ENCODE assay signal across 13 cellular contexts in the genomic region with DNA sequence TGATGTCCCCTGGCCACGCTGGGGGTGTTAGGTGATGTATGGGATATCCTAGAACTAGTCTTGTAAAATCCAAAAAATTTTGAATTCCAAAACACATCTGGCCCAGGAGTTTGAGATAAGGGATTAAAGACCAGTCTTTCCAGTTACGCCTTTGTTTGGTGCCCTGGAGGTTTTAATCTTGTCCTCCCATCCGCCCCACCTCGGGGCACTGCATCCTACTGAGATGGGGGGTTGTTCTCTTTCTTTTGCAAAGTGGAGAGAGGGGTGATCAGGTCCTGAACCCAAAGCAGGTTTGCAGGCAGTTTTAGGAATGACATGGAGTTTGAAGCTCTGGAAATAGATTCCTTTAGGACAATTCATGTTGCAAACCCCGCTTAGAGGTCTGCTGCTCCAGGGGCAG. TPM values are rescaled to one million over a fixed set of nuclear protein-coding genes. Genes with fewer than 3 reads are reported as not detected.
DNase-seq lines count a peak whose midpoint lies in the region; ATAC-seq lines count a peak whose summit lies in the region.
"Had no signal": no experiment of that assay in that cellular context is flagged by ENCODE, and none has a peak within 500 bp of the region (broad histone marks: within the 10 kb centered on the region; RNA-seq: fewer than 3 reads in every experiment).

No MANE protein-coding gene starts in this region.

- no peaks in the 10 kb centered on the region for H3K9me3 Mint-ChIP-seq in T-helper 2 cell treated with Interferon-gamma antibody and Interleukin-4, amounts not matched to agents 5 μg/mL and 100 μg/mL, for 36 hours
- no peaks in the 10 kb centered on the region for H3K9me3 Mint-ChIP-seq in activated CD4-positive, alpha-beta memory T cell treated with anti-CD3 and anti-CD28 coated beads for 36 hours

- H3K4me3 Mint-ChIP-seq in T-helper 2 cell treated with Interferon-gamma antibody and Interleukin-4, amounts not matched to agents 5 μg/mL and 100 μg/mL, for 36 hours = peak overlapping the region; percentile 92
- H3K4me3 Mint-ChIP-seq in activated CD4-positive, alpha-beta memory T cell treated with anti-CD3 and anti-CD28 coated beads for 36 hours = peak overlapping the region; percentile 87

- CTCF ChIA-PET in activated CD4-positive, alpha-beta memory T cell treated with anti-CD3 and anti-CD28 coated beads for 36 hours (lab: Charles Lee) = no interaction called here

- DNase-seq in T-helper 2 cell treated with Interferon-gamma antibody and Interleukin-4, amounts not matched to agents 5 μg/mL and 100 μg/mL, for 36 hours (ENCODE audit: low spot score) = no peak
- DNase-seq in T-helper 2 cell (no peak), ELF-1 (ENCODE audit: low read depth, low spot score) (peak; percentile 77), mesenteric fat pad (ENCODE audit: low spot score) (peak; percentile 16), NCI-H526 treated with DMSO at 0.1 percent for 48 hours (lab: John Stamatoyannopoulos, UW) (no peak)
- no peak for DNase-seq in activated CD4-positive, alpha-beta memory T cell treated with anti-CD3 and anti-CD28 coated beads for 36 hours
- DNase-seq: GOT3; heart right ventricle; NCI-H748 treated with DMSO at 0.1 percent for 48 hours; stimulated activated CD4-positive, alpha-beta T cell treated with anti-CD3 and anti-CD28 coated beads, Interleukin-4, amount 100 ng/mL, for 4 hours; tibial artery had no signal

- no peaks in the 10 kb centered on the region for H3K27me3 Mint-ChIP-seq in T-helper 2 cell treated with Interferon-gamma antibody and Interleukin-4, amounts not matched to agents 5 μg/mL and 100 μg/mL, for 36 hours (ENCODE audit: low read depth)
- H3K27me3 Mint-ChIP-seq in activated CD4-positive, alpha-beta memory T cell treated with anti-CD3 and anti-CD28 coated beads for 36 hours = no peaks in the 10 kb centered on the region

- POLR2A ChIA-PET in activated CD4-positive, alpha-beta memory T cell treated with anti-CD3 and anti-CD28 coated beads for 36 hours (lab: Charles Lee) = no interaction called here

- intact Hi-C loops in activated CD4-positive, alpha-beta memory T cell treated with anti-CD3 and anti-CD28 coated beads for 36 hours (cut with micrococcal nuclease) = no loop called here

- ATAC-seq in esophagus mucosa (no peak), GM19328 (IDR thresholded peaks at IDR 0.05; ENCODE audit: unreplicated experiment) (no peak)
- ATAC-seq: heart right ventricle had no signal

- H3K27ac Mint-ChIP-seq in T-helper 2 cell treated with Interferon-gamma antibody and Interleukin-4, amounts not matched to agents 5 μg/mL and 100 μg/mL, for 36 hours = no peak overlapping the region
- no peak overlapping the region for H3K27ac Mint-ChIP-seq in activated CD4-positive, alpha-beta memory T cell treated with anti-CD3 and anti-CD28 coated beads for 36 hours

- H3K4me1 Mint-ChIP-seq in T-helper 2 cell treated with Interferon-gamma antibody and Interleukin-4, amounts not matched to agents 5 μg/mL and 100 μg/mL, for 36 hours (ENCODE audit: low read depth) = peaks cover 26% of the 10 kb centered on the region
- peaks cover 35% of the 10 kb centered on the region for H3K4me1 Mint-ChIP-seq in activated CD4-positive, alpha-beta memory T cell treated with anti-CD3 and anti-CD28 coated beads for 36 hours (ENCODE audit: low read depth)

- peaks cover 22% of the 10 kb centered on the region for H3K36me3 Mint-ChIP-seq in T-helper 2 cell treated with Interferon-gamma antibody and Interleukin-4, amounts not matched to agents 5 μg/mL and 100 μg/mL, for 36 hours (ENCODE audit: low read depth)
- H3K36me3 Mint-ChIP-seq in activated CD4-positive, alpha-beta memory T cell treated with anti-CD3 and anti-CD28 coated beads for 36 hours = peaks cover 25% of the 10 kb centered on the region

RNA-seq across cellular contexts. Expression of a gene that starts 1.8 kb away (rescaled TPM):
- 10 to 100 TPM; 32.3 to 35.6 TPM for total RNA-seq in activated CD4-positive, alpha-beta memory T cell treated with anti-CD3 and anti-CD28 coated beads for 36 hours
- 5.1 TPM for total RNA-seq in mesenteric fat pad
- total RNA-seq in esophagus mucosa = 6.4 TPM

RNA-seq across cellular contexts. Expression of a gene that starts 14.7 kb away (rescaled TPM):
- total RNA-seq in activated CD4-positive, alpha-beta memory T cell treated with anti-CD3 and anti-CD28 coated beads for 36 hours = 10 to 100 TPM; 95.2 to 99.6 TPM
- total RNA-seq in mesenteric fat pad (22.0 TPM), esophagus mucosa (1.2 TPM)

Comparison
In these comparisons a context has a peak if more than half of its experiments do, and no peak if none do; other contexts are left out.
1. DNase-seq: peak in ELF-1 (single experiment) and mesenteric fat pad (single experiment); none in T-helper 2 cell treated with Interferon-gamma antibody and Interleukin-4, amounts not matched to agents 5 μg/mL and 100 μg/mL, for 36 hours (single experiment), T-helper 2 cell (0 of 5), activated CD4-positive, alpha-beta memory T cell treated with anti-CD3 and anti-CD28 coated beads for 36 hours (single experiment) and NCI-H526 treated with DMSO at 0.1 percent for 48 hours (single experiment).
2. RNA of a gene that starts 14.7 kb away (total RNA-seq): 95.2 to 99.6 TPM in activated CD4-positive, alpha-beta memory T cell treated with anti-CD3 and anti-CD28 coated beads for 36 hours and 22.0 TPM in mesenteric fat pad (single experiment); 1.2 TPM in esophagus mucosa (single experiment); every median in the first group is over 10 times any median in the second.